ENCODE assay signal across 14 cellular contexts in the genomic region with DNA sequence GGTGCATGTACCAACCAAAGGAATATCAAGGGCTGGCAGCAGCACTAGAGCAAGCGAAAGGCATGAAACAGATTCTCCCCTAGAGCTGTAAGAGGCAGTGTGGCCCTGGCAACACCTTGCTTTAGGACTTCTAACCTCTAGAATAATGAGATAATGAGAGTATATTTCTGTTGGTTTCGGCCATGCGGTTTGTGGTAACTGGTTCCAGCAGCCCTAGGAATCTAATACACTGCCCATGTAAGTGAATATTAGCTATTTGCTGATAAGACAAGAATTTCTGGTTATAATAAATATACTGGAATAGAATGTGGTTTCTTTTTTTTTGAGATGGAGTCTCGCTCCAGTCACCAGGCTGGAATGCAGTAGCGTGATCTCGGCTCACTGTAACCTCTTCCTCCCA.
DNase-seq lines count a peak whose midpoint lies in the region; TF ChIP-seq lines count a peak whose summit lies in the region.
"Had no signal": no experiment of that assay in that cellular context is flagged by ENCODE, and none has a peak within 500 bp of the region (broad histone marks: within the 10 kb centered on the region; RNA-seq: fewer than 3 reads in every experiment).

No MANE protein-coding gene starts in this region.

- peaks cover 27% of the 10 kb centered on the region for H3K4me1 Mint-ChIP-seq in mesothelial cell of epicardium
- H3K4me1 Mint-ChIP-seq in activated naive CD4-positive, alpha-beta T cell treated with anti-CD3 and anti-CD28 coated beads, Interleukin-2, amount 10 ng/mL, durations not matched to agents 7 days and 5 days = peaks cover 9% of the 10 kb centered on the region

- H3K36me3 ChIP-seq in ACC112 (ENCODE audit: insufficient read depth, low read length) (no peaks in the 10 kb centered on the region), breast epithelium (no peaks in the 10 kb centered on the region)
- H3K36me3 ChIP-seq: lower lobe of right lung had no signal

- H3K9me3 Mint-ChIP-seq in mesothelial cell of epicardium = peaks cover 6% of the 10 kb centered on the region
- H3K9me3 Mint-ChIP-seq in activated naive CD4-positive, alpha-beta T cell treated with anti-CD3 and anti-CD28 coated beads, Interleukin-2, amount 10 ng/mL, durations not matched to agents 7 days and 5 days = no peaks in the 10 kb centered on the region

- H3K27me3 Mint-ChIP-seq in mesothelial cell of epicardium (ENCODE audit: low read depth) = no peaks in the 10 kb centered on the region
- no peaks in the 10 kb centered on the region for H3K27me3 Mint-ChIP-seq in activated naive CD4-positive, alpha-beta T cell treated with anti-CD3 and anti-CD28 coated beads, Interleukin-2, amount 10 ng/mL, durations not matched to agents 7 days and 5 days

- TF ChIP-seq CTCF in breast epithelium (IDR thresholded peaks at IDR 0.05) (no peak), mesothelial cell of epicardium (IDR thresholded peaks at IDR 0.05; ENCODE audit: unreplicated experiment) (no peak)

- DNase-seq in HT1080 (ENCODE audit: low read depth) (peak; percentile 80), breast epithelium (ENCODE audit: low spot score in 2 of 2) (no peak), mesothelial cell of epicardium (ENCODE audit: low spot score in 2 of 2, unreplicated experiment in 2 of 2) (no peak), cerebellum (ENCODE audit: low spot score) (no peak), DMS53 (lab: John Stamatoyannopoulos, UW) (no peak), NCI-H1694 treated with DMSO at 0.1 percent for 48 hours (lab: John Stamatoyannopoulos, UW) (no peak)
- DNase-seq in activated naive CD4-positive, alpha-beta T cell treated with anti-CD3 and anti-CD28 coated beads, Interleukin-2, amount 10 ng/mL, durations not matched to agents 7 days and 5 days = no peak
- DNase-seq: activated gamma-delta T cell, cerebellar nuclear complex, NCI-H1436 treated with DMSO at 0.1 percent for 48 hours had no signal

- H3K79me2 ChIP-seq in ACC112 (ENCODE audit: control insufficient read depth, insufficient read depth, low read length, unreplicated experiment) = no peaks in the 10 kb centered on the region

- H3K27ac Mint-ChIP-seq in mesothelial cell of epicardium = peak overlapping the region; percentile 17
- H3K27ac Mint-ChIP-seq in activated naive CD4-positive, alpha-beta T cell treated with anti-CD3 and anti-CD28 coated beads, Interleukin-2, amount 10 ng/mL, durations not matched to agents 7 days and 5 days = no peak overlapping the region

- no peak overlapping the region for H3K4me3 Mint-ChIP-seq in mesothelial cell of epicardium
- H3K4me3 Mint-ChIP-seq in activated naive CD4-positive, alpha-beta T cell treated with anti-CD3 and anti-CD28 coated beads, Interleukin-2, amount 10 ng/mL, durations not matched to agents 7 days and 5 days = no peak overlapping the region
- H3K4me3 Mint-ChIP-seq: neural crest cell had no signal

- peaks cover 24% of the 10 kb centered on the region for H3K36me3 Mint-ChIP-seq in mesothelial cell of epicardium
- no peaks in the 10 kb centered on the region for H3K36me3 Mint-ChIP-seq in activated naive CD4-positive, alpha-beta T cell treated with anti-CD3 and anti-CD28 coated beads, Interleukin-2, amount 10 ng/mL, durations not matched to agents 7 days and 5 days

- peak overlapping the region; percentile 78 for H3K27ac ChIP-seq in ACC112 (ENCODE audit: low read depth, low read length)
- peak overlapping the region; percentile 56 to 92 for H3K27ac ChIP-seq in breast epithelium

- CTCF ChIA-PET in activated naive CD4-positive, alpha-beta T cell treated with anti-CD3 and anti-CD28 coated beads, Interleukin-2, amount 10 ng/mL, durations not matched to agents 7 days and 5 days (lab: Charles Lee) = no interaction called here

- H3K4me1 ChIP-seq in ACC112 (ENCODE audit: control insufficient read depth, insufficient read depth, low read length, unreplicated experiment) (peaks cover 40% of the 10 kb centered on the region), breast epithelium (no peaks in the 10 kb centered on the region)

- H2AFZ ChIP-seq in ACC112 (ENCODE audit: low read length, unreplicated experiment) = no peak overlapping the region

- TF ChIP-seq POLR2A in breast epithelium (IDR thresholded peaks at IDR 0.05) = no peak

- intact Hi-C loops in breast epithelium (cut with DNase I; ENCODE audit: low total_unique reads) = no loop called here

- H3K9me3 ChIP-seq in breast epithelium = no peaks in the 10 kb centered on the region
- H3K9me3 ChIP-seq: lower lobe of right lung had no signal

- no peaks in the 10 kb centered on the region for H3K27me3 ChIP-seq in ACC112 (ENCODE audit: insufficient read depth, low read length)
- no peaks in the 10 kb centered on the region for H3K27me3 ChIP-seq in breast epithelium

- H3K4me3 ChIP-seq in ACC112 (ENCODE audit: low read depth, low read length) = no peak overlapping the region
- H3K4me3 ChIP-seq in breast epithelium = no peak overlapping the region
- H3K4me3 ChIP-seq: lower lobe of right lung, skin epidermis had no signal
